ENCODE assay signal across 3 cellular contexts in the genomic region with DNA sequence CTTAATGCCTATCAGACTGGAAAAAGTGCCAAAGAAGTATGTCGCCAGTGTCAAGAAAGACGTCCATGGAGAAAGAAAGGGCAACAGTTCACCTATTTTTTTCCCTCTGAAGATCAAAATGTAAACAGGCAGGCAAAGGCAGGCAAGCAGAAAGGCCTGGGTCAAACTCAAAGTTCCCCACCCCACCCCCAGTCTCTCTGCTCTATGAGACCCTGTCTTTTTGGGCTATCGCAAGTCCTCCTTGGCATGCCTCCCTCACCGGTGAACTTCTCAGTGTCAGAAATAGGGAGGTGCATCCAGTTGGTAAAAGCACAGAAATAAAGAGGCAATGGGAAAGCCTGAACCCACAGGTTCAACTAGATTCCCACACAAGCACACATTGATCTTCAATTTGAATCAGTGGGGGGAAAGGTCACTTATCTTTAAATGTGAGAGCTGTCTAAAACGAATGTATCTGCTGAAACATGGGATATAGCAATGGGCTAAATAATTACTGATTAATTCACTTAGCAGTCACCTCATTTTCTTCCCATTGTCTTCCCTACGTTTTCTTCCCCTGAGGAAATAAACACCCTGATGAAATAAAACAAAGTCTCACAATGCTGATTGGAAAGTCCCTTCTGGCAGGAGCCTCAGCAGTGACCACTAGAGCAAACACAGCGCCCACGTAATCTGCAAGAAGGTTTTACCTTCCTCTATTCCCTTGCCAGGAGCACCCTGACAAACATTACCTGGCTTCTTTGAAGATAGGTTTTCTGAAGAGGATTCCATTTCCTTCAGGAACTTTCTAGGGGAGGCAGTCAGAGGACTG.
A peak's percentile ranks its signal among the peaks of the same experiment; 100 is the strongest.
TF ChIP-seq lines count a peak whose summit lies in the region.

No MANE protein-coding gene starts in this region.

TF ChIP-seq in liver, 16 proteins besides CTCF, POLR2A, EP300 and RAD21:
- TF ChIP-seq REST (IDR thresholded peaks at IDR 0.05) = peak; percentile 14
- no peak for TF ChIP-seq TAF1 (conservative IDR thresholded peaks at IDR 0.05)
- peak; percentile 39 for TF ChIP-seq MAX (IDR thresholded peaks at IDR 0.05)
- peak in 1 of 2 donors; percentile 6 for TF ChIP-seq EGR1 (IDR thresholded peaks at IDR 0.05; ENCODE audit: low read depth in 2 of 2)
- peak; percentile 67 to 69 for TF ChIP-seq HNF4A (conservative IDR thresholded peaks at IDR 0.05)
- peak; percentile 38 for TF ChIP-seq YY1 (IDR thresholded peaks at IDR 0.05)
- TF ChIP-seq SP1 (IDR thresholded peaks at IDR 0.05) = peak; percentile 81
- TF ChIP-seq ZBTB33 (IDR thresholded peaks at IDR 0.05) = no peak
- TF ChIP-seq JUND (IDR thresholded peaks at IDR 0.05) = peak in 1 of 2 donors; percentile 41
- TF ChIP-seq FOXA1 (IDR thresholded peaks at IDR 0.05) = no peak
- TF ChIP-seq RXRA (IDR thresholded peaks at IDR 0.05) = peak; percentile 79 to 82
- TF ChIP-seq, protein P1, sequence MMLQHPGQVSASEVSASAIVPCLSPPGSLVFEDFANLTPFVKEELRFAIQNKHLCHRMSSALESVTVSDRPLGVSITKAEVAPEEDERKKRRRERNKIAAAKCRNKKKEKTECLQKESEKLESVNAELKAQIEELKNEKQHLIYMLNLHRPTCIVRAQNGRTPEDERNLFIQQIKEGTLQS (IDR thresholded peaks at IDR 0.05) = no peak

TF ChIP-seq in HepG2, 621 proteins besides CTCF, POLR2A, EP300 and RAD21 (continued from another document):
- TF ChIP-seq ZNF276 (CRISPR knock-in tag; IDR thresholded peaks at IDR 0.05; ENCODE audit: low read depth) (no peak), HHEX (CRISPR knock-in tag; IDR thresholded peaks at IDR 0.05) (no peak), TFAP4 (IDR thresholded peaks at IDR 0.05; ENCODE audit: borderline replicate concordance, low read depth) (no peak), ZNF839 (CRISPR knock-in tag; IDR thresholded peaks at IDR 0.05; ENCODE audit: borderline replicate concordance) (no peak), PHF8 (CRISPR knock-in tag; IDR thresholded peaks at IDR 0.05) (no peak), ATF4 (CRISPR knock-in tag; IDR thresholded peaks at IDR 0.05) (no peak), ZNF776 (CRISPR knock-in tag; IDR thresholded peaks at IDR 0.05) (no peak), ZNF569 (CRISPR knock-in tag; IDR thresholded peaks at IDR 0.05; ENCODE audit: borderline replicate concordance) (no peak), SOX6 (IDR thresholded peaks at IDR 0.05) (no peak), SOX6 (CRISPR knock-in tag; IDR thresholded peaks at IDR 0.05) (no peak), ZFP36L2 (CRISPR knock-in tag; IDR thresholded peaks at IDR 0.05) (no peak), PRPF4 (IDR thresholded peaks at IDR 0.05; ENCODE audit: low read depth, low read length, poor library complexity, severe bottlenecking) (no peak), ZNF775 (CRISPR knock-in tag; IDR thresholded peaks at IDR 0.05; ENCODE audit: borderline replicate concordance) (no peak), TP53 (CRISPR knock-in tag; conservative IDR thresholded peaks at IDR 0.05) (no peak), ZNF644 (CRISPR knock-in tag; IDR thresholded peaks at IDR 0.05; ENCODE audit: low read depth) (no peak)
- TF ChIP-seq, protein P2, sequence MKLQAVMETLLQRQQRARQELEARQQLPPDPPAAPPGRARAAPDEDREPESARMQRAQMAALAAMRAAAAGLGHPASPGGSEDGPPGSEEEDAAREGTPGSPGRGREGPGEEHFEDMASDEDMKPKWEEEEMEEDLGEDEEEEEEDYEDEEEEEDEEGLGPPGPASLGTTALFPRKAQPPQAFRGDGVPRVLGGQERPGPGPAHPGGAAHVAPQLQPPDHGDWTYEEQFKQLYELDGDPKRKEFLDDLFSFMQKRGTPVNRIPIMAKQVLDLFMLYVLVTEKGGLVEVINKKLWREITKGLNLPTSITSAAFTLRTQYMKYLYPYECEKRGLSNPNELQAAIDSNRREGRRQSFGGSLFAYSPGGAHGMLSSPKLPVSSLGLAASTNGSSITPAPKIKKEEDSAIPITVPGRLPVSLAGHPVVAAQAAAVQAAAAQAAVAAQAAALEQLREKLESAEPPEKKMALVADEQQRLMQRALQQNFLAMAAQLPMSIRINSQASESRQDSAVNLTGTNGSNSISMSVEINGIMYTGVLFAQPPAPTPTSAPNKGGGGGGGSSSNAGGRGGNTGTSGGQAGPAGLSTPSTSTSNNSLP (IDR thresholded peaks at IDR 0.05; ENCODE audit: low read depth, low read length) = no peak
- TF ChIP-seq, protein P3, sequence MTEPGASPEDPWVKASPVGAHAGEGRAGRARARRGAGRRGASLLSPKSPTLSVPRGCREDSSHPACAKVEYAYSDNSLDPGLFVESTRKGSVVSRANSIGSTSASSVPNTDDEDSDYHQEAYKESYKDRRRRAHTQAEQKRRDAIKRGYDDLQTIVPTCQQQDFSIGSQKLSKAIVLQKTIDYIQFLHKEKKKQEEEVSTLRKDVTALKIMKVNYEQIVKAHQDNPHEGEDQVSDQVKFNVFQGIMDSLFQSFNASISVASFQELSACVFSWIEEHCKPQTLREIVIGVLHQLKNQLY (CRISPR knock-in tag; IDR thresholded peaks at IDR 0.05) = no peak

TF ChIP-seq in WTC11, 78 proteins besides CTCF, POLR2A, EP300 and RAD21 (continued from another document):
- TF ChIP-seq ERG (CRISPR knock-in tag; IDR thresholded peaks at IDR 0.05) (no peak), ATF6 (CRISPR knock-in tag; IDR thresholded peaks at IDR 0.05) (no peak), MYBL2 (CRISPR knock-in tag; IDR thresholded peaks at IDR 0.05) (no peak), ARID4B (CRISPR knock-in tag; IDR thresholded peaks at IDR 0.05; ENCODE audit: borderline replicate concordance) (no peak), ZBTB43 (CRISPR knock-in tag; IDR thresholded peaks at IDR 0.05) (no peak), TEAD1 (CRISPR knock-in tag; IDR thresholded peaks at IDR 0.05) (no peak), ATF1 (CRISPR knock-in tag; IDR thresholded peaks at IDR 0.05) (no peak), TP53 (CRISPR knock-in tag; IDR thresholded peaks at IDR 0.05) (no peak), NR2C2 (CRISPR knock-in tag; IDR thresholded peaks at IDR 0.05) (no peak), NR3C1 (CRISPR knock-in tag; conservative IDR thresholded peaks at IDR 0.05; ENCODE audit: low read depth) (no peak)
- TF ChIP-seq, protein P4, sequence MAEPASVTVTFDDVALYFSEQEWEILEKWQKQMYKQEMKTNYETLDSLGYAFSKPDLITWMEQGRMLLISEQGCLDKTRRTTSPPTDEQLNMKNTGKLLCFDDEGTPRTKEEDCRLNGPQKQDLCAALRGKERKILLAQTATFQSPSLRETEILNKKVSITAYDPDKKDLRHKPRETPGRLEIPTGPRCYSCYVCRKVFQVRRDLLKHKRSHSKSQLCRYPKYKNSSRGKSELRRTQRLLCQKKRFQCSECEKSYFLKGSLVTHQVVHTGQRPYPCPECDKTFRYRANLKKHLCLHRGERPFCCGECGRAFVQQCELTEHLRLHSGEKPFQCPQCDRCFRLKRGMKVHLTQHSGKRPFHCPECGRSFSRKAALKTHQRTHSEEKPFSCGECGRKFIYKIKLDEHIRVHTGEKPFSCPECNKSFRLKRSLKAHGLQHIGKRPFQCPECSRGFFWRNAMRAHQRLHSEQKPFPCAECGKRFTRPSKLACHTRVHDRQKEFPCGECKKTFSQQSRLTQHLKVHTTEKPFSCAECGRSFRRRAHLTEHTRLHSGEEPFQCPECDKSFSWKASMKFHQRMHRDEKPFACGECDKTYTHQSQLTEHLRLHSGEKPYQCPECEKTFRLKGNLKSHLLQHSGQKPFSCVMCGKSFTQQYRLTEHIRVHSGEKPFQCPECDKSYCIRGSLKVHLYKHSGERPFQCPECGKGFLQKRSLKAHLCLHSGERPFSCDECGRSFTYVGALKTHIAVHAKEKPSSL (CRISPR knock-in tag; conservative IDR thresholded peaks at IDR 0.05) = no peak
